1 cellular context compared by ENCODE assay signal in the genomic region with DNA sequence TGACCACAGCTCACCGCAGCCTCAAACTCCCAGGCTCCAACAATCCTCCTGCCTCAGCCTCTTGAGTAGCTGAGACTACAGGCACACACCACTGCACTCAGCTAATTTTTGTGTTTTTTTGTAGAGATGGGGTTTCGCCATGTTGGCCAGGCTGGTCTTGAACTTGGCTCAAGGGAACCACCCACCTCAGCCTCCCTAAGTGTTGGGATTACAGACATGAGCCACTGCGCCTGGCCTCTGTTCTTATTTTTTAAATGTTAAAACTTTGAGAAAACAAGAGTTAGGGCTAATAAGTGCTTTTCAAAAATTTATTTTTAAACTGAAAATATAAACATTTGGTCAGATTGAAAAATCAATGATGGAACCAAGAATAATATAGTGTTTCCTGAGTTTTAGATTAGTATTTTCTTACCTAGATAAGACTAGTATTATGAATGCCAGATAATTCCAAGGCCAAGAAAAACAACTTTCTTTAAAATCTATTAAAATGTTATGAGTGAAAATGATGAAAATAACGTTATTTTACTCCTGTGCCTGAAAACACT.
TF ChIP-seq lines count a peak whose summit lies in the region.

No MANE protein-coding gene starts in this region.

TF ChIP-seq in endothelial cell of umbilical vein, 7 proteins besides CTCF, POLR2A, EP300 and RAD21 (continued from another document):
- TF ChIP-seq JUN (IDR thresholded peaks at IDR 0.05; ENCODE audit: borderline replicate concordance, insufficient read depth, insufficient read length, low read depth), result no peak
